8 cellular contexts compared by ENCODE assay signal in the genomic region with DNA sequence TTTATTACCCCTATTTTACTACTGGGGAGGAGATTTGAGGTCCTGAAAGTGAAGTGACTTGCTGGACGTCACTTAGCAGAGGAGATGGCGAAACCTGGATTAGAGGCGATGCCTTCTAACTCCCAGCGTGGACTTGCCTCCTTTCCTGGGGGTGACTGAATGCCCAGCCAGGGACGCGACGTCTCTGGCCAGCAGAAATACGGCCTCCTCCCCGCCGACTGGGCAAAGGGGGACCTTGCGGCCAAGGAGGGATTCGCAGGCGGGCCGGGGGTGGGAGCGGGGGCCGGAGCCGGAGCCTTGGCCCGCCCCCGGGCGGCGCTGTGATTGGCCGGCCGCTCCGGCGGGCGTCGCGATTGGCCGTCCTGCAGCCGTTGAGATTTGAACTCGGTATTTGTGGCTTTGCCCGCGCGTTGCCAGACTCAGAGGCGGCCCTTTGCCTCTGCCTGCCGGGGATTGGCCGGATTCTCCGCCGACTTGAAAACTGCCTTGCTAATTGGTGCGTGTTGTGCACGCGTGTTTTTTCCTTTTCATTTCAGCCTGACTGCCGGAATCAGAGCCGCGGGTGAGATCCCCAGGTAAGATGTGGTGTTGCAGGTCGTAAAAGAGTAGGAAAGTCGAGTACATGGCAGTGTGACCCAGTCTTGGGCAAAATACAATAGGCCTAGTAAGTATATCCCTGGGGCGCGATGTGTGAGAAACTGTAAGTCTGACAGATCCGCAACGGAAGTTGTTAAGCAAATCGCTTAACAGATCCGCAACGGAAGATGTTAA. TPM values are rescaled to one million over a fixed set of nuclear protein-coding genes. Genes with fewer than 3 reads are reported as not detected.
DNase-seq lines count a peak whose midpoint lies in the region; ATAC-seq, FAIRE-seq and TF ChIP-seq lines count a peak whose summit lies in the region.

A gene with protein sequence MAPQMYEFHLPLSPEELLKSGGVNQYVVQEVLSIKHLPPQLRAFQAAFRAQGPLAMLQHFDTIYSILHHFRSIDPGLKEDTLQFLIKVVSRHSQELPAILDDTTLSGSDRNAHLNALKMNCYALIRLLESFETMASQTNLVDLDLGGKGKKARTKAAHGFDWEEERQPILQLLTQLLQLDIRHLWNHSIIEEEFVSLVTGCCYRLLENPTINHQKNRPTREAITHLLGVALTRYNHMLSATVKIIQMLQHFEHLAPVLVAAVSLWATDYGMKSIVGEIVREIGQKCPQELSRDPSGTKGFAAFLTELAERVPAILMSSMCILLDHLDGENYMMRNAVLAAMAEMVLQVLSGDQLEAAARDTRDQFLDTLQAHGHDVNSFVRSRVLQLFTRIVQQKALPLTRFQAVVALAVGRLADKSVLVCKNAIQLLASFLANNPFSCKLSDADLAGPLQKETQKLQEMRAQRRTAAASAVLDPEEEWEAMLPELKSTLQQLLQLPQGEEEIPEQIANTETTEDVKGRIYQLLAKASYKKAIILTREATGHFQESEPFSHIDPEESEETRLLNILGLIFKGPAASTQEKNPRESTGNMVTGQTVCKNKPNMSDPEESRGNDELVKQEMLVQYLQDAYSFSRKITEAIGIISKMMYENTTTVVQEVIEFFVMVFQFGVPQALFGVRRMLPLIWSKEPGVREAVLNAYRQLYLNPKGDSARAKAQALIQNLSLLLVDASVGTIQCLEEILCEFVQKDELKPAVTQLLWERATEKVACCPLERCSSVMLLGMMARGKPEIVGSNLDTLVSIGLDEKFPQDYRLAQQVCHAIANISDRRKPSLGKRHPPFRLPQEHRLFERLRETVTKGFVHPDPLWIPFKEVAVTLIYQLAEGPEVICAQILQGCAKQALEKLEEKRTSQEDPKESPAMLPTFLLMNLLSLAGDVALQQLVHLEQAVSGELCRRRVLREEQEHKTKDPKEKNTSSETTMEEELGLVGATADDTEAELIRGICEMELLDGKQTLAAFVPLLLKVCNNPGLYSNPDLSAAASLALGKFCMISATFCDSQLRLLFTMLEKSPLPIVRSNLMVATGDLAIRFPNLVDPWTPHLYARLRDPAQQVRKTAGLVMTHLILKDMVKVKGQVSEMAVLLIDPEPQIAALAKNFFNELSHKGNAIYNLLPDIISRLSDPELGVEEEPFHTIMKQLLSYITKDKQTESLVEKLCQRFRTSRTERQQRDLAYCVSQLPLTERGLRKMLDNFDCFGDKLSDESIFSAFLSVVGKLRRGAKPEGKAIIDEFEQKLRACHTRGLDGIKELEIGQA (N-terminal part only) (plus strand): TSS at position 523 of the 771 bp plus-strand sequence. CDS start 997 bp downstream, outside the sequence.

- ATAC-seq in GM19025 (IDR thresholded peaks at IDR 0.05; ENCODE audit: low read depth, unreplicated experiment), result peak; percentile 83
- ATAC-seq in HG03342 (IDR thresholded peaks at IDR 0.05; ENCODE audit: unreplicated experiment), result peak; percentile 83
- ATAC-seq in activated CD4-positive, CD25-positive, alpha-beta regulatory T cell treated with anti-CD3 and anti-CD28 coated beads, Interleukin-2, amount 50 U/mL, for 24 hours, result peak; percentile 89 to 92

- peak within 1 kb of the TSS; percentile 95 for H3K9ac ChIP-seq in keratinocyte (ENCODE audit: control insufficient read depth, extremely low read depth, insufficient read depth, low read length)

- peak within 1 kb of the TSS; percentile 99 for H3K4me2 ChIP-seq in keratinocyte (ENCODE audit: control insufficient read depth, extremely low read depth, insufficient read depth, low read depth, low read length)

- no peaks in the 10 kb centered on the region for H3K9me1 ChIP-seq in keratinocyte (ENCODE audit: control insufficient read depth, extremely low read depth, insufficient read depth, low read length)

- FAIRE-seq in keratinocyte (lab: Jason Lieb, UNC), result peak; percentile 67

- peak within 1 kb of the TSS; percentile 89 for H3K27ac ChIP-seq in keratinocyte (ENCODE audit: control insufficient read depth, insufficient read depth, low read length)

- TF ChIP-seq CTCF in AG10803 (conservative IDR thresholded peaks at IDR 0.05; ENCODE audit: low read length) (0 out of 2 replicates have a peak, but pooled peaks have one; percentile 1), keratinocyte (optimal IDR thresholded peaks at IDR 0.05 in 1 of 3, IDR thresholded peaks at IDR 0.05 in 1 of 3, conservative IDR thresholded peaks at IDR 0.05 in 1 of 3; ENCODE audit: extremely low read depth in 1 of 3, insufficient read depth in 2 of 3, low read length in 3 of 3) (no peak)

- dilution Hi-C loops in keratinocyte (cut with MboI; ENCODE audit: extremely low pct_ligation_motif_present, low sequenced_read_pairs), result no loop called here

- DNase-seq in AG10803 (ENCODE audit: low read depth) (peak; percentile 92), NCI-H446 (lab: John Stamatoyannopoulos, UW) (peak; percentile 94 to 98), cerebellar cortex (ENCODE audit: low spot score) (peak; percentile 98), keratinocyte (ENCODE audit: low read depth, low spot score) (no peak)
- DNase-seq in stimulated activated CD4-positive, alpha-beta T cell treated with anti-CD3 and anti-CD28 coated beads, Interleukin-15, amount 100 ng/mL, for 1 hour (ENCODE audit: low read depth in 1 of 2, low spot score in 1 of 2), result peak; percentile 85 to 90

- H3K79me2 ChIP-seq in keratinocyte (ENCODE audit: control insufficient read depth, insufficient read depth, low read length), result peaks cover 42% of the 10 kb centered on the region

- peaks cover 23% of the 10 kb centered on the region for H3K4me1 ChIP-seq in keratinocyte (ENCODE audit: control insufficient read depth, extremely low read depth, insufficient read depth, low read length)

- H3K4me3 ChIP-seq in AG10803 (ENCODE audit: low read length) (peak within 1 kb of the TSS; percentile 90), keratinocyte (ENCODE audit: control insufficient read depth in 2 of 3, extremely low read depth in 1 of 3, insufficient read depth in 2 of 3, low read depth in 1 of 3, low read length in 3 of 3) (peak within 1 kb of the TSS; percentile 48 to 99 (median 95))

- no peaks in the 10 kb centered on the region for H3K9me3 ChIP-seq in keratinocyte (ENCODE audit: control insufficient read depth, low read depth, low read length)

- peaks cover 4 to 7% of the 10 kb centered on the region in 2 experiments for H3K36me3 ChIP-seq in keratinocyte (ENCODE audit: control insufficient read depth in 2 of 2, extremely low read depth in 1 of 2, insufficient read depth in 2 of 2, low read length in 2 of 2)

- no peaks in the 10 kb centered on the region for H4K20me1 ChIP-seq in keratinocyte (ENCODE audit: control insufficient read depth, extremely low read depth, insufficient read depth, low read length)

- peak within 1 kb of the TSS; percentile 98 for H2AFZ ChIP-seq in keratinocyte (ENCODE audit: control insufficient read depth, low read length)

- H3K27me3 ChIP-seq in keratinocyte (ENCODE audit: control insufficient read depth, extremely low read depth, insufficient read depth, low read length), result no peaks in the 10 kb centered on the region

RNA-seq across cellular contexts. Expression of the gene that starts here (rescaled TPM):
- polyA plus RNA-seq in keratinocyte, result 12.3 to 34.6 TPM (median 33.7 TPM) in 3 replicates
- 10.5 TPM for polyA plus RNA-seq in keratinocyte (2011; ENCODE audit: low read depth)
- 12.0 and 14.9 TPM in 2 replicates for polyA plus RNA-seq in keratinocyte (2011; cell fraction: cytosol; rRNA removed)
- polyA plus RNA-seq in keratinocyte (2011; cell fraction: nucleus; rRNA removed), result 17.8 and 18.1 TPM in 2 replicates
- 6.2 and 29.3 TPM in 2 replicates for polyA plus RNA-seq in keratinocyte (2012; ENCODE audit: low replicate concordance)
- 18.2 to 60.7 TPM (median 52.1 TPM) in 3 replicates for polyA minus RNA-seq in keratinocyte
- polyA minus RNA-seq in keratinocyte (2011; cell fraction: cytosol; rRNA and poly(A)+ RNA removed), result 25.1 TPM
- 17.0 and 26.1 TPM in 2 replicates for polyA minus RNA-seq in keratinocyte (2011; cell fraction: nucleus; rRNA and poly(A)+ RNA removed)
